Comparison of ENCODE assay signal across 1 cellular context in genomic region chr9:109862452-109862851, GRCh38.
TF ChIP-seq lines count a peak whose summit lies in the region.

No MANE protein-coding gene starts in this region.

TF ChIP-seq in WTC11, 78 proteins besides CTCF, POLR2A, EP300 and RAD21 (continued from another document):
- TF ChIP-seq, protein P1, sequence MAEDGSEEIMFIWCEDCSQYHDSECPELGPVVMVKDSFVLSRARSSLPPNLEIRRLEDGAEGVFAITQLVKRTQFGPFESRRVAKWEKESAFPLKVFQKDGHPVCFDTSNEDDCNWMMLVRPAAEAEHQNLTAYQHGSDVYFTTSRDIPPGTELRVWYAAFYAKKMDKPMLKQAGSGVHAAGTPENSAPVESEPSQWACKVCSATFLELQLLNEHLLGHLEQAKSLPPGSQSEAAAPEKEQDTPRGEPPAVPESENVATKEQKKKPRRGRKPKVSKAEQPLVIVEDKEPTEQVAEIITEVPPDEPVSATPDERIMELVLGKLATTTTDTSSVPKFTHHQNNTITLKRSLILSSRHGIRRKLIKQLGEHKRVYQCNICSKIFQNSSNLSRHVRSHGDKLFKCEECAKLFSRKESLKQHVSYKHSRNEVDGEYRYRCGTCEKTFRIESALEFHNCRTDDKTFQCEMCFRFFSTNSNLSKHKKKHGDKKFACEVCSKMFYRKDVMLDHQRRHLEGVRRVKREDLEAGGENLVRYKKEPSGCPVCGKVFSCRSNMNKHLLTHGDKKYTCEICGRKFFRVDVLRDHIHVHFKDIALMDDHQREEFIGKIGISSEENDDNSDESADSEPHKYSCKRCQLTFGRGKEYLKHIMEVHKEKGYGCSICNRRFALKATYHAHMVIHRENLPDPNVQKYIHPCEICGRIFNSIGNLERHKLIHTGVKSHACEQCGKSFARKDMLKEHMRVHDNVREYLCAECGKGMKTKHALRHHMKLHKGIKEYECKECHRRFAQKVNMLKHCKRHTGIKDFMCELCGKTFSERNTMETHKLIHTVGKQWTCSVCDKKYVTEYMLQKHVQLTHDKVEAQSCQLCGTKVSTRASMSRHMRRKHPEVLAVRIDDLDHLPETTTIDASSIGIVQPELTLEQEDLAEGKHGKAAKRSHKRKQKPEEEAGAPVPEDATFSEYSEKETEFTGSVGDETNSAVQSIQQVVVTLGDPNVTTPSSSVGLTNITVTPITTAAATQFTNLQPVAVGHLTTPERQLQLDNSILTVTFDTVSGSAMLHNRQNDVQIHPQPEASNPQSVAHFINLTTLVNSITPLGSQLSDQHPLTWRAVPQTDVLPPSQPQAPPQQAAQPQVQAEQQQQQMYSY (CRISPR knock-in tag; IDR thresholded peaks at IDR 0.05): no peak
- TF ChIP-seq CREM (CRISPR knock-in tag; IDR thresholded peaks at IDR 0.05): no peak
